23 cellular contexts compared by ENCODE assay signal in genomic region chr7:8564296-8564695, GRCh38.
DNase-seq lines count a peak whose midpoint lies in the region; FAIRE-seq and TF ChIP-seq lines count a peak whose summit lies in the region.
"Had no signal": no experiment of that assay in that cellular context is flagged by ENCODE, and none has a peak within 500 bp of the region (broad histone marks: within the 10 kb centered on the region; RNA-seq: fewer than 3 reads in every experiment).

No MANE protein-coding gene starts in this region.

- TF ChIP-seq CTCF in neural progenitor cell (IDR thresholded peaks at IDR 0.05): no peak
- no peak for TF ChIP-seq CTCF in kidney (IDR thresholded peaks at IDR 0.05; ENCODE audit: borderline replicate concordance, extremely low read depth, insufficient read depth)

- no peaks in the 10 kb centered on the region for H3K27me3 ChIP-seq in neural progenitor cell
- H3K27me3 ChIP-seq: BE2C had no signal

- no peak overlapping the region for H3K27ac ChIP-seq in neural progenitor cell
- H3K27ac ChIP-seq in kidney (ENCODE audit: low read depth in 2 of 2, low read length in 2 of 2): no peak overlapping the region
- H3K27ac ChIP-seq: KMS-11, SK-N-MC had no signal

- H3K9me3 ChIP-seq in neural progenitor cell (ENCODE audit: low read depth) (no peaks in the 10 kb centered on the region), kidney (ENCODE audit: control insufficient read depth in 1 of 2, low read length in 2 of 2) (no peaks in the 10 kb centered on the region)
- H3K9me3 ChIP-seq: BE2C had no signal

- H3K27me3 Mint-ChIP-seq in neural progenitor cell (ENCODE audit: insufficient read depth, low read depth): no peaks in the 10 kb centered on the region
- H3K27me3 Mint-ChIP-seq: CD4-positive, CD25-positive, alpha-beta regulatory T cell had no signal

- intact Hi-C loops in kidney (cut with DNase I): no loop called here

- no peak overlapping the region for H3K4me3 Mint-ChIP-seq in neural progenitor cell
- H3K4me3 Mint-ChIP-seq: CD4-positive, CD25-positive, alpha-beta regulatory T cell; H9; T-helper 2 cell treated with Interferon-gamma antibody and Interleukin-4, amounts not matched to agents 5 μg/mL and 100 μg/mL, for 36 hours had no signal

- peak overlapping the region; percentile 67 for H3K27ac Mint-ChIP-seq in neural progenitor cell
- H3K27ac Mint-ChIP-seq: CD4-positive, CD25-positive, alpha-beta regulatory T cell; H9; T-helper 2 cell treated with Interferon-gamma antibody and Interleukin-4, amounts not matched to agents 5 μg/mL and 100 μg/mL, for 36 hours had no signal

- peaks cover 33% of the 10 kb centered on the region for H3K4me1 ChIP-seq in neural progenitor cell
- no peaks in the 10 kb centered on the region for H3K4me1 ChIP-seq in kidney (ENCODE audit: control insufficient read depth in 1 of 2, insufficient read depth in 1 of 2, low read depth in 1 of 2, low read length in 2 of 2)
- H3K4me1 ChIP-seq: BE2C had no signal

- peak overlapping the region; percentile 56 for H2AFZ ChIP-seq in neural progenitor cell (replicated peaks)

- no peaks in the 10 kb centered on the region for H3K36me3 Mint-ChIP-seq in neural progenitor cell
- H3K36me3 Mint-ChIP-seq: CD4-positive, CD25-positive, alpha-beta regulatory T cell had no signal

- DNase-seq in NCI-H1105 treated with DMSO at 0.1 percent for 48 hours (lab: John Stamatoyannopoulos, UW) (peak; percentile 48), NCI-H1105 (lab: John Stamatoyannopoulos, UW) (no peak), NCI-H1694 (lab: John Stamatoyannopoulos, UW) (peak; percentile 78), NCI-H69 (lab: John Stamatoyannopoulos, UW) (peak; percentile 86), neural progenitor cell (ENCODE audit: low spot score) (no peak), SW480 (ENCODE audit: low spot score) (no peak), kidney (no peak), NCI-H524 treated with DMSO at 0.1 percent for 48 hours (lab: John Stamatoyannopoulos, UW) (no peak)
- DNase-seq: 8988T; BE2C; CD4-positive, CD25-positive, alpha-beta regulatory T cell; COR-L47; DMS153; H9; NCI-H1048; NCI-H187; NCI-H748 treated with DMSO at 0.1 percent for 48 hours; OCI-M1; SHP77 had no signal

- H3K9ac ChIP-seq in neural progenitor cell (no peak overlapping the region), kidney (ENCODE audit: low read length in 2 of 2) (no peak overlapping the region)
- H3K9ac ChIP-seq: KMS-11 had no signal

- no peak overlapping the region for H3K4me2 ChIP-seq in neural progenitor cell
- H3K4me2 ChIP-seq: KMS-11 had no signal

- no peaks in the 10 kb centered on the region for H3K79me2 ChIP-seq in neural progenitor cell (ENCODE audit: low read depth)

- H3F3A ChIP-seq in neural progenitor cell (ENCODE audit: low read depth): peaks cover 12% of the 10 kb centered on the region

- H4K20me1 ChIP-seq in neural progenitor cell (ENCODE audit: low read depth): no peaks in the 10 kb centered on the region

- H3K4me1 Mint-ChIP-seq in neural progenitor cell: peaks cover 15% of the 10 kb centered on the region
- H3K4me1 Mint-ChIP-seq: CD4-positive, CD25-positive, alpha-beta regulatory T cell had no signal

- H3K4me3 ChIP-seq in neural progenitor cell (no peak overlapping the region), kidney (ENCODE audit: low read length in 2 of 2) (no peak overlapping the region)
- H3K4me3 ChIP-seq: GM12878, SK-N-MC had no signal

- no peaks in the 10 kb centered on the region for H3K9me3 Mint-ChIP-seq in neural progenitor cell
- H3K9me3 Mint-ChIP-seq: H9; T-helper 2 cell treated with Interferon-gamma antibody and Interleukin-4, amounts not matched to agents 5 μg/mL and 100 μg/mL, for 36 hours had no signal

- H3K36me3 ChIP-seq in neural progenitor cell (no peaks in the 10 kb centered on the region), kidney (ENCODE audit: control insufficient read depth in 1 of 2, insufficient read depth in 2 of 2, low read length in 2 of 2) (no peaks in the 10 kb centered on the region)
- H3K36me3 ChIP-seq: BE2C had no signal

- no peak for FAIRE-seq in kidney (lab: Jason Lieb, UNC)
- FAIRE-seq: GM12878 had no signal

Comparison
In these comparisons a context has a peak if more than half of its experiments do, and no peak if none do; other contexts are left out.
1. DNase-seq: peak in NCI-H1105 treated with DMSO at 0.1 percent for 48 hours (single experiment), NCI-H1694 (single experiment) and NCI-H69 (single experiment); none in NCI-H1105 (single experiment), neural progenitor cell (single experiment), SW480 (single experiment), kidney (single experiment) and NCI-H524 treated with DMSO at 0.1 percent for 48 hours (single experiment).